ENCODE assay signal across 15 cellular contexts in the genomic region with DNA sequence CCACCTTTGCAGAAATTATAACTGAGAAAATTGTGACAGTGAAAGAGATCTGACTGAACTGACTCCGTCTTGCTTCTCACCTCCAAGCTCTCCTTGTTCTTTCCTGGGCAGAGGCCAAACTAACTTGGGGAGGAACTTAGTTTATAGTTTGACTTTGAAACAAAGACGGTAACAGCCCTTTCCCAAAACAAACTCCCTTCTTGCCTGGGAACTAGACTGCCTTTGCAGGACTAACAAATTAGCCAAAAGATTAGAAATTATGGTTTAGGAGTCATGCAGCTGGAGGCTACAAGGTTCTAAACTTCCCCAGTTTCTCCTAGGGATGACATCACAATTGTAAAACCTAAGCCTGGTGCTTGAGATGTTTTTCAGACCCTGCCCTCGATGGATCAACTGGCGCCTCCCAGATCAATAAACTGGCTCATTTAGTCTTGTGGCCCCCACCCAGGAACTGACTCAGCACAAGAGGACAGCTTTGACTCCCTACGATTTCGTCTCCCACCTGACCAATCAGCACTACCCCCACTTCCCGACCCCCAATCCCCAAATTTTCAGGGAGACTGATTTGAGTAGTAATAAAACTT.
DNase-seq lines count a peak whose midpoint lies in the region; ATAC-seq and TF ChIP-seq lines count a peak whose summit lies in the region.
"Had no signal": no experiment of that assay in that cellular context is flagged by ENCODE, and none has a peak within 500 bp of the region (broad histone marks: within the 10 kb centered on the region; RNA-seq: fewer than 3 reads in every experiment).

No MANE protein-coding gene starts in this region.

- H3K4me1 Mint-ChIP-seq in nephron, result peaks cover 75% of the 10 kb centered on the region

- H3K36me3 ChIP-seq in HEK293 (ENCODE audit: control insufficient read depth in 2 of 2, insufficient read depth in 1 of 2, low read length in 2 of 2), result no peaks in the 10 kb centered on the region
- no peaks in the 10 kb centered on the region for H3K36me3 ChIP-seq in uterus
- no peaks in the 10 kb centered on the region for H3K36me3 ChIP-seq in neuronal stem cell (replicated peaks in 1 of 2; ENCODE audit: control insufficient read depth in 2 of 2, insufficient read depth in 2 of 2, low read length in 2 of 2)
- H3K36me3 ChIP-seq: HAP-1 had no signal

- H3K27me3 ChIP-seq in uterus, result no peaks in the 10 kb centered on the region
- H3K27me3 ChIP-seq in neuronal stem cell (ENCODE audit: control insufficient read depth in 3 of 3, insufficient read depth in 3 of 3, low read depth in 1 of 3, low read length in 3 of 3), result no peaks in the 10 kb centered on the region

- H3K27me3 Mint-ChIP-seq in nephron (ENCODE audit: low read depth), result peaks cover 20% of the 10 kb centered on the region

- no peaks in the 10 kb centered on the region for H3K36me3 Mint-ChIP-seq in nephron (ENCODE audit: low read depth)
- H3K36me3 Mint-ChIP-seq: CD4-positive, alpha-beta memory T cell had no signal

- no peak overlapping the region for H3K18ac ChIP-seq in neuronal stem cell (ENCODE audit: low read length)

- no peak overlapping the region for H3K4me2 ChIP-seq in neuronal stem cell (ENCODE audit: insufficient read depth, low read length, poor library complexity, severe bottlenecking)

- no peak for TF ChIP-seq POLR2A in uterus (IDR thresholded peaks at IDR 0.05)

- no CpG with 5 or more reads among the region's 7 CpGs for WGBS in neuronal stem cell (ENCODE audit: extremely low coverage in 2 of 2, insufficient read length in 2 of 2, insufficient replicate concordance in 1 of 2), 2 donors

- no peak overlapping the region for H4K8ac ChIP-seq in neuronal stem cell (ENCODE audit: low read depth, low read length)

- no peak overlapping the region for H2BK120ac ChIP-seq in neuronal stem cell (ENCODE audit: low read depth, low read length)

- H2BK5ac ChIP-seq in neuronal stem cell (ENCODE audit: low read length), result no peak overlapping the region

- CTCF ChIA-PET in HEK293 (lab: Yijun Ruan, JAX), result interaction anchor here (0.6 to 1.3 kb wide), 3 partner anchors 9 to 91 kb away, joined by 4 to 5 read pairs (median 4); no protein-coding TSS in a partner anchor

- H3K9ac ChIP-seq in neuronal stem cell (ENCODE audit: low read depth, low read length, poor library complexity), result no peak overlapping the region

- TF ChIP-seq CTCF in HEK293 (tag by site-specific recombination; IDR thresholded peaks at IDR 0.05) (no peak), fibroblast of villous mesenchyme (IDR thresholded peaks at IDR 0.05; ENCODE audit: insufficient read depth, low read depth, low read length) (no peak), nephron (IDR thresholded peaks at IDR 0.05; ENCODE audit: unreplicated experiment in 3 of 3) (no peak), uterus (IDR thresholded peaks at IDR 0.05) (no peak)

- no peaks in the 10 kb centered on the region for H3K4me1 ChIP-seq in HEK293 (ENCODE audit: control insufficient read depth, insufficient read depth, low read length)
- H3K4me1 ChIP-seq in uterus, result peaks cover 0 to 20% of the 10 kb centered on the region in 2 donors
- H3K4me1 ChIP-seq in neuronal stem cell (ENCODE audit: control insufficient read depth in 2 of 2, insufficient read depth in 1 of 2, low read depth in 1 of 2, low read length in 2 of 2), result peaks cover under 1 to 6% of the 10 kb centered on the region in 2 donors
- H3K4me1 ChIP-seq: HAP-1 had no signal

- no peak overlapping the region for H3K4me3 Mint-ChIP-seq in nephron
- H3K4me3 Mint-ChIP-seq: B cell; CD4-positive, alpha-beta memory T cell; HFFc6 had no signal

- H3K9me3 ChIP-seq in HEK293 (ENCODE audit: control insufficient read depth, insufficient read depth, low read depth, low read length), result no peaks in the 10 kb centered on the region
- no peaks in the 10 kb centered on the region for H3K9me3 ChIP-seq in uterus
- H3K9me3 ChIP-seq in neuronal stem cell (replicated peaks in 1 of 2; ENCODE audit: control insufficient read depth in 2 of 2, insufficient read depth in 1 of 2, low read depth in 1 of 2, low read length in 2 of 2), result no peaks in the 10 kb centered on the region
- H3K9me3 ChIP-seq: HAP-1 had no signal

- peak overlapping the region; percentile 24 to 78 (median 64) for H3K27ac Mint-ChIP-seq in nephron
- H3K27ac Mint-ChIP-seq: B cell, HFFc6 had no signal

- no peaks in the 10 kb centered on the region for H3K79me1 ChIP-seq in neuronal stem cell (ENCODE audit: low read depth, low read length)

- POLR2A ChIA-PET in HEK293 (lab: Yijun Ruan, JAX), result interaction anchor here (0.7 kb wide), 2 partner anchors 169 to 952 kb away, joined by 3 read pairs; no protein-coding TSS in a partner anchor

- no peak overlapping the region for H2BK12ac ChIP-seq in neuronal stem cell (ENCODE audit: low read length)

- no peak overlapping the region for H2AK5ac ChIP-seq in neuronal stem cell (ENCODE audit: low read depth, low read length)

- no peak overlapping the region for H3K14ac ChIP-seq in neuronal stem cell (ENCODE audit: low read length)

- DNase-seq in fibroblast of villous mesenchyme (ENCODE audit: low read depth), result peak; percentile 30
- peak in 1 of 2 donors; percentile 46 for DNase-seq in uterus
- no peak for DNase-seq in CD1c-positive myeloid dendritic cell (ENCODE audit: extremely low spot score)
- DNase-seq in neuronal stem cell (ENCODE audit: low spot score), result no peak
- DNase-seq: C1 segment of cervical spinal cord; CD4-positive, alpha-beta memory T cell; COR-L47; DMS53; HFFc6 had no signal

- H3K4ac ChIP-seq in neuronal stem cell (ENCODE audit: low read length), result no peak overlapping the region

- H2BK15ac ChIP-seq in neuronal stem cell (ENCODE audit: low read length), result no peak overlapping the region

- no peak overlapping the region for H3K27ac ChIP-seq in HEK293 (ENCODE audit: extremely low read depth, low read depth, low read length)
- H3K27ac ChIP-seq in uterus, result peak overlapping the region; percentile 42 to 62
- no peak overlapping the region for H3K27ac ChIP-seq in neuronal stem cell (replicated peaks; ENCODE audit: low read length)

- no peaks in the 10 kb centered on the region for H3K9me3 Mint-ChIP-seq in nephron
- H3K9me3 Mint-ChIP-seq: CD4-positive, alpha-beta memory T cell; HFFc6 had no signal

- intact Hi-C loops in uterus (cut with DNase I; ENCODE audit: low total_unique reads), result no loop called here

- H2AFZ ChIP-seq in neuronal stem cell (ENCODE audit: low read length), result no peak overlapping the region

- ATAC-seq in HG02885 (IDR thresholded peaks at IDR 0.05; ENCODE audit: poor library complexity, unreplicated experiment), result no peak
- ATAC-seq: GM12878 had no signal

- no peak overlapping the region for H4K91ac ChIP-seq in neuronal stem cell (ENCODE audit: low read depth, low read length, poor library complexity)

- H3K4me3 ChIP-seq in HEK293 (ENCODE audit: low read depth, low read length) (no peak overlapping the region), fibroblast of villous mesenchyme (ENCODE audit: low read depth, low read length) (no peak overlapping the region), uterus (no peak overlapping the region), neuronal stem cell (ENCODE audit: low read length in 2 of 2) (no peak overlapping the region)
- H3K4me3 ChIP-seq: GM12878, HAP-1 had no signal

- no peak overlapping the region for H3K23ac ChIP-seq in neuronal stem cell (ENCODE audit: low read depth, low read length, poor library complexity)

TF ChIP-seq in HEK293, 187 proteins besides CTCF, POLR2A, EP300 and RAD21 (continues in another document):
- no peak for TF ChIP-seq ZNF266 (tag by site-specific recombination; IDR thresholded peaks at IDR 0.05; ENCODE audit: low read depth)
- TF ChIP-seq ZNF132 (tag by site-specific recombination; IDR thresholded peaks at IDR 0.05; ENCODE audit: borderline replicate concordance), result no peak
- TF ChIP-seq WT1 (tag by site-specific recombination; IDR thresholded peaks at IDR 0.05), result peak; percentile 92
- TF ChIP-seq KLF1 (tag by site-specific recombination; IDR thresholded peaks at IDR 0.05), result 0 out of 2 replicates have a peak, but pooled peaks have one; percentile 8
- TF ChIP-seq, protein P1, sequence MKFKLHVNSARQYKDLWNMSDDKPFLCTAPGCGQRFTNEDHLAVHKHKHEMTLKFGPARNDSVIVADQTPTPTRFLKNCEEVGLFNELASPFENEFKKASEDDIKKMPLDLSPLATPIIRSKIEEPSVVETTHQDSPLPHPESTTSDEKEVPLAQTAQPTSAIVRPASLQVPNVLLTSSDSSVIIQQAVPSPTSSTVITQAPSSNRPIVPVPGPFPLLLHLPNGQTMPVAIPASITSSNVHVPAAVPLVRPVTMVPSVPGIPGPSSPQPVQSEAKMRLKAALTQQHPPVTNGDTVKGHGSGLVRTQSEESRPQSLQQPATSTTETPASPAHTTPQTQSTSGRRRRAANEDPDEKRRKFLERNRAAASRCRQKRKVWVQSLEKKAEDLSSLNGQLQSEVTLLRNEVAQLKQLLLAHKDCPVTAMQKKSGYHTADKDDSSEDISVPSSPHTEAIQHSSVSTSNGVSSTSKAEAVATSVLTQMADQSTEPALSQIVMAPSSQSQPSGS (tag by site-specific recombination; IDR thresholded peaks at IDR 0.05; ENCODE audit: low read depth), result peak; percentile 18; the same call in 1 of the 2 replicates
- TF ChIP-seq, protein P2, sequence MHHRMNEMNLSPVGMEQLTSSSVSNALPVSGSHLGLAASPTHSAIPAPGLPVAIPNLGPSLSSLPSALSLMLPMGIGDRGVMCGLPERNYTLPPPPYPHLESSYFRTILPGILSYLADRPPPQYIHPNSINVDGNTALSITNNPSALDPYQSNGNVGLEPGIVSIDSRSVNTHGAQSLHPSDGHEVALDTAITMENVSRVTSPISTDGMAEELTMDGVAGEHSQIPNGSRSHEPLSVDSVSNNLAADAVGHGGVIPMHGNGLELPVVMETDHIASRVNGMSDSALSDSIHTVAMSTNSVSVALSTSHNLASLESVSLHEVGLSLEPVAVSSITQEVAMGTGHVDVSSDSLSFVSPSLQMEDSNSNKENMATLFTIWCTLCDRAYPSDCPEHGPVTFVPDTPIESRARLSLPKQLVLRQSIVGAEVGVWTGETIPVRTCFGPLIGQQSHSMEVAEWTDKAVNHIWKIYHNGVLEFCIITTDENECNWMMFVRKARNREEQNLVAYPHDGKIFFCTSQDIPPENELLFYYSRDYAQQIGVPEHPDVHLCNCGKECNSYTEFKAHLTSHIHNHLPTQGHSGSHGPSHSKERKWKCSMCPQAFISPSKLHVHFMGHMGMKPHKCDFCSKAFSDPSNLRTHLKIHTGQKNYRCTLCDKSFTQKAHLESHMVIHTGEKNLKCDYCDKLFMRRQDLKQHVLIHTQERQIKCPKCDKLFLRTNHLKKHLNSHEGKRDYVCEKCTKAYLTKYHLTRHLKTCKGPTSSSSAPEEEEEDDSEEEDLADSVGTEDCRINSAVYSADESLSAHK (tag by site-specific recombination; IDR thresholded peaks at IDR 0.05), result no peak
- no peak for TF ChIP-seq ZNF585B (tag by site-specific recombination; IDR thresholded peaks at IDR 0.05)
- TF ChIP-seq ZNF624 (tag by site-specific recombination; IDR thresholded peaks at IDR 0.05), result no peak
- TF ChIP-seq ZBTB1 (tag by site-specific recombination; IDR thresholded peaks at IDR 0.05), result no peak
- no peak for TF ChIP-seq ZBTB17 (tag by site-specific recombination; IDR thresholded peaks at IDR 0.05)

Comparison
In these comparisons a context has a peak if more than half of its experiments do, and no peak if none do; other contexts are left out.
1. H3K27ac ChIP-seq: peak in uterus (2 of 2); none in HEK293 (single experiment) and neuronal stem cell (single experiment).